Comparison of ENCODE assay signal across 16 cellular contexts in genomic region chr1:217253985-217254384, GRCh38.
DNase-seq lines count a peak whose midpoint lies in the region; TF ChIP-seq lines count a peak whose summit lies in the region.
"Had no signal": no experiment of that assay in that cellular context is flagged by ENCODE, and none has a peak within 500 bp of the region (broad histone marks: within the 10 kb centered on the region; RNA-seq: fewer than 3 reads in every experiment).

No MANE protein-coding gene starts in this region.

- H3K4me3 ChIP-seq in epithelial cell of esophagus (ENCODE audit: low read length) = no peak overlapping the region

- TF ChIP-seq CTCF in epithelial cell of esophagus (IDR thresholded peaks at IDR 0.05; ENCODE audit: insufficient read depth, low read depth, low read length, missing control alignments) = no peak
- no peak for TF ChIP-seq CTCF in GM20000 (IDR thresholded peaks at IDR 0.05; ENCODE audit: extremely low read depth, missing control alignments)

- peak; percentile 20 for DNase-seq in DMS53 (lab: John Stamatoyannopoulos, UW)
- DNase-seq in DMS53 treated with DMSO at 0.1 percent for 48 hours (lab: John Stamatoyannopoulos, UW; ENCODE audit: unreplicated experiment) = no peak
- peak; percentile 17 for DNase-seq in epithelial cell of esophagus (ENCODE audit: low read depth)
- DNase-seq in kidney tubule cell (ENCODE audit: low spot score) = peak; percentile 55
- no peak for DNase-seq in GM20000 (ENCODE audit: low spot score)
- DNase-seq in activated CD8-positive, alpha-beta memory T cell treated with anti-CD3 and anti-CD28 coated beads for 24 hours = no peak
- no peak for DNase-seq in dedifferentiated amniotic fluid mesenchymal stem cell (ENCODE audit: extremely low spot score)
- no peak for DNase-seq in germinal center (ENCODE audit: low spot score)
- DNase-seq: Caco-2; CD8-positive, alpha-beta memory T cell; DMS 273 treated with DMSO at 0.1 percent for 48 hours; DMS79 treated with DMSO at 0.1 percent for 48 hours; EL; GOT3; H9; IMR-90 had no signal

Comparison
In these comparisons a context has a peak if more than half of its experiments do, and no peak if none do; other contexts are left out.
1. DNase-seq: peak in DMS53 (single experiment), epithelial cell of esophagus (single experiment) and kidney tubule cell (single experiment); none in DMS53 treated with DMSO at 0.1 percent for 48 hours (single experiment), GM20000 (single experiment), activated CD8-positive, alpha-beta memory T cell treated with anti-CD3 and anti-CD28 coated beads for 24 hours (single experiment), dedifferentiated amniotic fluid mesenchymal stem cell (single experiment) and germinal center (single experiment).